ENCODE assay signal across 1 cellular context in the genomic region with DNA sequence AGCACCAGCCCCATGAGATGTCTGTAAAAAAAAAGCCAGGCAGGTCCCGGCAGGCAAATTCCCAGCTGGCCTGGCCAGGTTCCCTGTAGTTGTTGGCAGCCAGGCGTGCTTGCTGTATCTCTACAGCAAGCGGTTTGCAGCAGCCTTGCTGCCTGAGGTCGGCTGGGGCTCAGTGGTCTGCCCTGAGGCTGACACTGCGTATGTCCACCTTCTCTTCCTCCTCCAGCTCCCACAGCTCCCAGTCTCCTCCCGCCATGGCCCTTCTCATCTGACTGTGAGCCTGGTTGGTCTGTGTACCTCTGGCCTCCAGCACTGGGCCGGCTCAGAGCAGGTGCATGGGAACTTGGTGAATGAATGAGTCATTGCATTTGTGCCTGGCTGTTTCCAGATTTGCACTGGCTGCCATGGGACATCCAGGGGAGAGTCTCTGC.
TF ChIP-seq lines count a peak whose summit lies in the region.

No MANE protein-coding gene starts in this region.

TF ChIP-seq in IMR-90, 13 proteins besides CTCF, POLR2A, EP300 and RAD21:
- no peak for TF ChIP-seq FOS (IDR thresholded peaks at IDR 0.05; ENCODE audit: low read depth, low read length)
- TF ChIP-seq RCOR1 (IDR thresholded peaks at IDR 0.05; ENCODE audit: insufficient replicate concordance, low read length), result no peak
- TF ChIP-seq, protein P1, sequence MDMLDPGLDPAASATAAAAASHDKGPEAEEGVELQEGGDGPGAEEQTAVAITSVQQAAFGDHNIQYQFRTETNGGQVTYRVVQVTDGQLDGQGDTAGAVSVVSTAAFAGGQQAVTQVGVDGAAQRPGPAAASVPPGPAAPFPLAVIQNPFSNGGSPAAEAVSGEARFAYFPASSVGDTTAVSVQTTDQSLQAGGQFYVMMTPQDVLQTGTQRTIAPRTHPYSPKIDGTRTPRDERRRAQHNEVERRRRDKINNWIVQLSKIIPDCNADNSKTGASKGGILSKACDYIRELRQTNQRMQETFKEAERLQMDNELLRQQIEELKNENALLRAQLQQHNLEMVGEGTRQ (IDR thresholded peaks at IDR 0.05; ENCODE audit: low read depth, low read length), result no peak
- no peak for TF ChIP-seq MXI1 (IDR thresholded peaks at IDR 0.05; ENCODE audit: borderline replicate concordance, low read depth, low read length)
- no peak for TF ChIP-seq RFX5 (IDR thresholded peaks at IDR 0.05; ENCODE audit: low read depth, low read length)
- no peak for TF ChIP-seq CHD1 (IDR thresholded peaks at IDR 0.05; ENCODE audit: low read depth, low read length)
- no peak for TF ChIP-seq MAFK (IDR thresholded peaks at IDR 0.05; ENCODE audit: low read depth, low read length)
